In genomic region chr17:81713556-81714411, GRCh38 we compare ENCODE assay signal across 1 cellular context.
TF ChIP-seq lines count a peak whose summit lies in the region.

No MANE protein-coding gene starts in this region.

TF ChIP-seq in HepG2, 621 proteins besides CTCF, POLR2A, EP300 and RAD21 (continued from another document and continues in another):
- TF ChIP-seq NBN (conservative IDR thresholded peaks at IDR 0.05): no peak
- peak; percentile 78 for TF ChIP-seq THAP9 (CRISPR knock-in tag; IDR thresholded peaks at IDR 0.05; ENCODE audit: borderline replicate concordance)
- no peak; the same call in 1 of the 2 replicates for TF ChIP-seq NFYC (CRISPR knock-in tag; IDR thresholded peaks at IDR 0.05)
- TF ChIP-seq MIER3 (CRISPR knock-in tag; IDR thresholded peaks at IDR 0.05; ENCODE audit: borderline replicate concordance): peak; percentile 48; the same call in 1 of the 2 replicates
- peak; percentile 40; the same call in 1 of the 2 replicates for TF ChIP-seq ATF7-NPFF (CRISPR knock-in tag; IDR thresholded peaks at IDR 0.05; ENCODE audit: low read depth)
- TF ChIP-seq ZNF784 (CRISPR knock-in tag; IDR thresholded peaks at IDR 0.05; ENCODE audit: borderline replicate concordance): no peak
- TF ChIP-seq HNRNPUL1 (IDR thresholded peaks at IDR 0.05; ENCODE audit: low read depth, low read length): no peak
- peak; percentile 93 for TF ChIP-seq SP5 (CRISPR knock-in tag; IDR thresholded peaks at IDR 0.05; ENCODE audit: borderline replicate concordance, low read depth)
- TF ChIP-seq ZNF44 (CRISPR knock-in tag; IDR thresholded peaks at IDR 0.05): no peak
- peak; percentile 84 for TF ChIP-seq AGO1 (IDR thresholded peaks at IDR 0.05; ENCODE audit: low read depth, low read length, poor library complexity, severe bottlenecking)
- no peak for TF ChIP-seq ETV5 (CRISPR knock-in tag; IDR thresholded peaks at IDR 0.05; ENCODE audit: borderline replicate concordance)
- TF ChIP-seq NCOA1 (CRISPR knock-in tag; IDR thresholded peaks at IDR 0.05): 0 out of 2 replicates have a peak, but pooled peaks have one; percentile 16
- no peak for TF ChIP-seq ZMAT5 (CRISPR knock-in tag; IDR thresholded peaks at IDR 0.05; ENCODE audit: borderline replicate concordance, low read depth)
- TF ChIP-seq ZNF615 (CRISPR knock-in tag; IDR thresholded peaks at IDR 0.05; ENCODE audit: borderline replicate concordance): no peak
- TF ChIP-seq EZH2 (conservative IDR thresholded peaks at IDR 0.05; ENCODE audit: low read depth, low read length): no peak
- TF ChIP-seq ZMYM3 (CRISPR knock-in tag; IDR thresholded peaks at IDR 0.05): peak; percentile 82; the same call in 1 of the 2 replicates
- peak; percentile 64; the same call in 1 of the 2 replicates for TF ChIP-seq ZNF205 (CRISPR knock-in tag; IDR thresholded peaks at IDR 0.05)
- TF ChIP-seq GTF2F1 (IDR thresholded peaks at IDR 0.05; ENCODE audit: low read length): no peak
- no peak for TF ChIP-seq FUBP1 (CRISPR knock-in tag; IDR thresholded peaks at IDR 0.05; ENCODE audit: borderline replicate concordance)
- TF ChIP-seq SOX5 (CRISPR knock-in tag; IDR thresholded peaks at IDR 0.05; ENCODE audit: borderline replicate concordance): peak; percentile 71
- TF ChIP-seq ZC3H13 (CRISPR knock-in tag; IDR thresholded peaks at IDR 0.05): peak; percentile 91
- TF ChIP-seq PPARG (CRISPR knock-in tag; conservative IDR thresholded peaks at IDR 0.05): peak; percentile 81
- no peak for TF ChIP-seq ZFAT (CRISPR knock-in tag; conservative IDR thresholded peaks at IDR 0.05)
- TF ChIP-seq ZNF18 (CRISPR knock-in tag; IDR thresholded peaks at IDR 0.05; ENCODE audit: insufficient replicate concordance): no peak
- TF ChIP-seq ZIK1 (CRISPR knock-in tag; IDR thresholded peaks at IDR 0.05; ENCODE audit: borderline replicate concordance, low read depth): peak; percentile 64; the same call in 1 of the 2 replicates
- peak; percentile 78; the same call in 1 of the 2 replicates for TF ChIP-seq FIP1L1 (IDR thresholded peaks at IDR 0.05; ENCODE audit: borderline replicate concordance, insufficient read depth, low read depth, low read length)
- peak; percentile 83 for TF ChIP-seq ZNF746 (CRISPR knock-in tag; IDR thresholded peaks at IDR 0.05)
- TF ChIP-seq POGK (CRISPR knock-in tag; conservative IDR thresholded peaks at IDR 0.05): peak; percentile 89
- no peak for TF ChIP-seq ZNF646 (CRISPR knock-in tag; IDR thresholded peaks at IDR 0.05)
- no peak; the same call in 1 of the 2 replicates for TF ChIP-seq DPF2 (CRISPR knock-in tag; IDR thresholded peaks at IDR 0.05; ENCODE audit: borderline replicate concordance, low read depth)
- TF ChIP-seq SMAD3 (CRISPR knock-in tag; IDR thresholded peaks at IDR 0.05): no peak
- TF ChIP-seq TFDP1 (CRISPR knock-in tag; IDR thresholded peaks at IDR 0.05; ENCODE audit: borderline replicate concordance): peak; percentile 90; the same call in 1 of the 2 replicates
- TF ChIP-seq LBX2 (CRISPR knock-in tag; IDR thresholded peaks at IDR 0.05; ENCODE audit: borderline replicate concordance): peak; percentile 33
- no peak for TF ChIP-seq ZNF264 (CRISPR knock-in tag; IDR thresholded peaks at IDR 0.05)
- TF ChIP-seq KDM3A (CRISPR knock-in tag; IDR thresholded peaks at IDR 0.05; ENCODE audit: low read depth): peak; percentile 62
- peak; percentile 82 for TF ChIP-seq GZF1 (CRISPR knock-in tag; IDR thresholded peaks at IDR 0.05)
- TF ChIP-seq GABPA (IDR thresholded peaks at IDR 0.05; ENCODE audit: low read depth, low read length): no peak
- peak; percentile 83 for TF ChIP-seq GABPA (CRISPR knock-in tag; IDR thresholded peaks at IDR 0.05; ENCODE audit: low read depth)
- TF ChIP-seq JUN (CRISPR knock-in tag; IDR thresholded peaks at IDR 0.05): no peak
- TF ChIP-seq GMEB2 (CRISPR knock-in tag; IDR thresholded peaks at IDR 0.05; ENCODE audit: low read depth): peak; percentile 82
